In the genomic region with DNA sequence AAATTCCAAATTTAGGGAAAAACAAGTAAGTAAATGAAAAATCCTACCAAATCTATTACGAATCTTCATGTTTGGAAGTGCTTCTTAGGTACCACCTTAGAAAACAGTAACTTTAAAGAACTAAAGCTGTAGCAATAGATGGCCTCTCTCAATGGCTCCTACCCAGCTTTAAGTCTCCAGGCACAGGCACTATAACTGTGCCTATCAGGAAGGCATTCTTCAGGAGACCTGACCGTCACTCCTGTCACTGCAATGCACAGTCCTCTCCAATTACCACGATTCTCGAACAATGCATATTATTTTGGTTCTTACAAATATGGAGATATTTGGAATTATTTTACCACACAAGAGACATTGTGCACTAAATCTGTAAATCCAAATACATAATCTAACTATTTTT, we compare ENCODE assay signal across 2 cellular contexts.
TF ChIP-seq lines count a peak whose summit lies in the region.

No MANE protein-coding gene starts in this region.

TF ChIP-seq in liver, 16 proteins besides CTCF, POLR2A, EP300 and RAD21:
- TF ChIP-seq HNF4A (conservative IDR thresholded peaks at IDR 0.05) (no peak), JUND (IDR thresholded peaks at IDR 0.05) (no peak), EGR1 (IDR thresholded peaks at IDR 0.05; ENCODE audit: low read depth in 2 of 2) (no peak), FOXA1 (IDR thresholded peaks at IDR 0.05) (no peak), NR2F2 (IDR thresholded peaks at IDR 0.05) (no peak), TAF1 (conservative IDR thresholded peaks at IDR 0.05) (no peak), RXRA (IDR thresholded peaks at IDR 0.05) (no peak), FOXA2 (IDR thresholded peaks at IDR 0.05) (no peak), HNF4G (IDR thresholded peaks at IDR 0.05) (no peak)
- TF ChIP-seq, protein P1, sequence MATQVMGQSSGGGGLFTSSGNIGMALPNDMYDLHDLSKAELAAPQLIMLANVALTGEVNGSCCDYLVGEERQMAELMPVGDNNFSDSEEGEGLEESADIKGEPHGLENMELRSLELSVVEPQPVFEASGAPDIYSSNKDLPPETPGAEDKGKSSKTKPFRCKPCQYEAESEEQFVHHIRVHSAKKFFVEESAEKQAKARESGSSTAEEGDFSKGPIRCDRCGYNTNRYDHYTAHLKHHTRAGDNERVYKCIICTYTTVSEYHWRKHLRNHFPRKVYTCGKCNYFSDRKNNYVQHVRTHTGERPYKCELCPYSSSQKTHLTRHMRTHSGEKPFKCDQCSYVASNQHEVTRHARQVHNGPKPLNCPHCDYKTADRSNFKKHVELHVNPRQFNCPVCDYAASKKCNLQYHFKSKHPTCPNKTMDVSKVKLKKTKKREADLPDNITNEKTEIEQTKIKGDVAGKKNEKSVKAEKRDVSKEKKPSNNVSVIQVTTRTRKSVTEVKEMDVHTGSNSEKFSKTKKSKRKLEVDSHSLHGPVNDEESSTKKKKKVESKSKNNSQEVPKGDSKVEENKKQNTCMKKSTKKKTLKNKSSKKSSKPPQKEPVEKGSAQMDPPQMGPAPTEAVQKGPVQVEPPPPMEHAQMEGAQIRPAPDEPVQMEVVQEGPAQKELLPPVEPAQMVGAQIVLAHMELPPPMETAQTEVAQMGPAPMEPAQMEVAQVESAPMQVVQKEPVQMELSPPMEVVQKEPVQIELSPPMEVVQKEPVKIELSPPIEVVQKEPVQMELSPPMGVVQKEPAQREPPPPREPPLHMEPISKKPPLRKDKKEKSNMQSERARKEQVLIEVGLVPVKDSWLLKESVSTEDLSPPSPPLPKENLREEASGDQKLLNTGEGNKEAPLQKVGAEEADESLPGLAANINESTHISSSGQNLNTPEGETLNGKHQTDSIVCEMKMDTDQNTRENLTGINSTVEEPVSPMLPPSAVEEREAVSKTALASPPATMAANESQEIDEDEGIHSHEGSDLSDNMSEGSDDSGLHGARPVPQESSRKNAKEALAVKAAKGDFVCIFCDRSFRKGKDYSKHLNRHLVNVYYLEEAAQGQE (IDR thresholded peaks at IDR 0.05): no peak
- TF ChIP-seq, protein P2, sequence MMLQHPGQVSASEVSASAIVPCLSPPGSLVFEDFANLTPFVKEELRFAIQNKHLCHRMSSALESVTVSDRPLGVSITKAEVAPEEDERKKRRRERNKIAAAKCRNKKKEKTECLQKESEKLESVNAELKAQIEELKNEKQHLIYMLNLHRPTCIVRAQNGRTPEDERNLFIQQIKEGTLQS (IDR thresholded peaks at IDR 0.05): no peak
- TF ChIP-seq, protein P3, sequence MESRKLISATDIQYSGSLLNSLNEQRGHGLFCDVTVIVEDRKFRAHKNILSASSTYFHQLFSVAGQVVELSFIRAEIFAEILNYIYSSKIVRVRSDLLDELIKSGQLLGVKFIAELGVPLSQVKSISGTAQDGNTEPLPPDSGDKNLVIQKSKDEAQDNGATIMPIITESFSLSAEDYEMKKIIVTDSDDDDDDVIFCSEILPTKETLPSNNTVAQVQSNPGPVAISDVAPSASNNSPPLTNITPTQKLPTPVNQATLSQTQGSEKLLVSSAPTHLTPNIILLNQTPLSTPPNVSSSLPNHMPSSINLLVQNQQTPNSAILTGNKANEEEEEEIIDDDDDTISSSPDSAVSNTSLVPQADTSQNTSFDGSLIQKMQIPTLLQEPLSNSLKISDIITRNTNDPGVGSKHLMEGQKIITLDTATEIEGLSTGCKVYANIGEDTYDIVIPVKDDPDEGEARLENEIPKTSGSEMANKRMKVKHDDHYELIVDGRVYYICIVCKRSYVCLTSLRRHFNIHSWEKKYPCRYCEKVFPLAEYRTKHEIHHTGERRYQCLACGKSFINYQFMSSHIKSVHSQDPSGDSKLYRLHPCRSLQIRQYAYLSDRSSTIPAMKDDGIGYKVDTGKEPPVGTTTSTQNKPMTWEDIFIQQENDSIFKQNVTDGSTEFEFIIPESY (IDR thresholded peaks at IDR 0.05): no peak
- TF ChIP-seq, protein P4, sequence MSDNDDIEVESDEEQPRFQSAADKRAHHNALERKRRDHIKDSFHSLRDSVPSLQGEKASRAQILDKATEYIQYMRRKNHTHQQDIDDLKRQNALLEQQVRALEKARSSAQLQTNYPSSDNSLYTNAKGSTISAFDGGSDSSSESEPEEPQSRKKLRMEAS (IDR thresholded peaks at IDR 0.05): no peak

TF ChIP-seq in HepG2, 621 proteins besides CTCF, POLR2A, EP300 and RAD21:
- TF ChIP-seq, protein P5, sequence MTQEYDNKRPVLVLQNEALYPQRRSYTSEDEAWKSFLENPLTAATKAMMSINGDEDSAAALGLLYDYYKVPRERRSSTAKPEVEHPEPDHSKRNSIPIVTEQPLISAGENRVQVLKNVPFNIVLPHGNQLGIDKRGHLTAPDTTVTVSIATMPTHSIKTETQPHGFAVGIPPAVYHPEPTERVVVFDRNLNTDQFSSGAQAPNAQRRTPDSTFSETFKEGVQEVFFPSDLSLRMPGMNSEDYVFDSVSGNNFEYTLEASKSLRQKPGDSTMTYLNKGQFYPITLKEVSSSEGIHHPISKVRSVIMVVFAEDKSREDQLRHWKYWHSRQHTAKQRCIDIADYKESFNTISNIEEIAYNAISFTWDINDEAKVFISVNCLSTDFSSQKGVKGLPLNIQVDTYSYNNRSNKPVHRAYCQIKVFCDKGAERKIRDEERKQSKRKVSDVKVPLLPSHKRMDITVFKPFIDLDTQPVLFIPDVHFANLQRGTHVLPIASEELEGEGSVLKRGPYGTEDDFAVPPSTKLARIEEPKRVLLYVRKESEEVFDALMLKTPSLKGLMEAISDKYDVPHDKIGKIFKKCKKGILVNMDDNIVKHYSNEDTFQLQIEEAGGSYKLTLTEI (CRISPR knock-in tag; conservative IDR thresholded peaks at IDR 0.05): no peak
- TF ChIP-seq DMAP1 (CRISPR knock-in tag; IDR thresholded peaks at IDR 0.05) (no peak), MLLT10 (CRISPR knock-in tag; IDR thresholded peaks at IDR 0.05) (no peak), ZNF660 (CRISPR knock-in tag; IDR thresholded peaks at IDR 0.05; ENCODE audit: borderline replicate concordance, low read depth) (no peak), SMARCC2 (IDR thresholded peaks at IDR 0.05) (no peak)
- TF ChIP-seq, protein P6, sequence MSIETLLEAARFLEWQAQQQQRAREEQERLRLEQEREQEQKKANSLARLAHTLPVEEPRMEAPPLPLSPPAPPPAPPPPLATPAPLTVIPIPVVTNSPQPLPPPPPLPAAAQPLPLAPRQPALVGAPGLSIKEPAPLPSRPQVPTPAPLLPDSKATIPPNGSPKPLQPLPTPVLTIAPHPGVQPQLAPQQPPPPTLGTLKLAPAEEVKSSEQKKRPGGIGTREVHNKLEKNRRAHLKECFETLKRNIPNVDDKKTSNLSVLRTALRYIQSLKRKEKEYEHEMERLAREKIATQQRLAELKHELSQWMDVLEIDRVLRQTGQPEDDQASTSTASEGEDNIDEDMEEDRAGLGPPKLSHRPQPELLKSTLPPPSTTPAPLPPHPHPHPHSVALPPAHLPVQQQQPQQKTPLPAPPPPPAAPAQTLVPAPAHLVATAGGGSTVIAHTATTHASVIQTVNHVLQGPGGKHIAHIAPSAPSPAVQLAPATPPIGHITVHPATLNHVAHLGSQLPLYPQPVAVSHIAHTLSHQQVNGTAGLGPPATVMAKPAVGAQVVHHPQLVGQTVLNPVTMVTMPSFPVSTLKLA (IDR thresholded peaks at IDR 0.05): no peak
